In genomic region chr14:72634910-72635647, GRCh38 we compare ENCODE assay signal across 15 cellular contexts.
A peak's percentile ranks its signal among the peaks of the same experiment; 100 is the strongest.
DNase-seq lines count a peak whose midpoint lies in the region; ATAC-seq and TF ChIP-seq lines count a peak whose summit lies in the region.
"Had no signal": no experiment of that assay in that cellular context is flagged by ENCODE, and none has a peak within 500 bp of the region (broad histone marks: within the 10 kb centered on the region; RNA-seq: fewer than 3 reads in every experiment).

No MANE protein-coding gene starts in this region.

- H3K36me3 ChIP-seq in lung (ENCODE audit: control insufficient read depth in 2 of 2, insufficient read depth in 2 of 2, low read length in 2 of 2) (no peaks in the 10 kb centered on the region), adrenal gland (replicated peaks in 1 of 2) (no peaks in the 10 kb centered on the region), HAP-1 (replicated peaks) (no peaks in the 10 kb centered on the region)

- H3K27me3 ChIP-seq in lung (ENCODE audit: control insufficient read depth, insufficient read depth) (no peaks in the 10 kb centered on the region), adrenal gland (no peaks in the 10 kb centered on the region), HAP-1 (ENCODE audit: low read depth) (peaks cover 9% of the 10 kb centered on the region)
- H3K27me3 ChIP-seq: testis had no signal

- peak; percentile 63 for ATAC-seq in GM21447 (IDR thresholded peaks at IDR 0.05; ENCODE audit: unreplicated experiment)
- ATAC-seq in HG03442 (IDR thresholded peaks at IDR 0.05; ENCODE audit: unreplicated experiment), result peak; percentile 74
- no peak for ATAC-seq in lung (ENCODE audit: insufficient read depth, low FRiP score)
- no peak for ATAC-seq in GM21423 (IDR thresholded peaks at IDR 0.05; ENCODE audit: unreplicated experiment)
- ATAC-seq: activated T-cell treated with anti-CD3 and anti-CD28 coated beads, Interleukin-2, amount 50 U/mL, for 72 hours; T-helper 17 cell had no signal

- intact Hi-C loops in adrenal gland (cut with DNase I), result no loop called here

- H3K9me3 ChIP-seq in lung (ENCODE audit: control insufficient read depth in 2 of 2, insufficient read depth in 1 of 2, low read length in 1 of 2) (peaks cover 0 to 5% of the 10 kb centered on the region in 2 donors), adrenal gland (replicated peaks in 1 of 3) (no peaks in the 10 kb centered on the region), HAP-1 (no peaks in the 10 kb centered on the region)
- H3K9me3 ChIP-seq: testis had no signal

- WGBS in lung, 2 donors, result 93 to 95% methylated on average over 4 of the region's 4 CpGs
- 82 to 90% (median 87%) methylated on average over 4 of the region's 4 CpGs for WGBS in adrenal gland, 4 donors

- in situ Hi-C loops in HAP-1 (cut with MboI; ENCODE audit: low sequenced_read_pairs), result no loop called here

- DNase-seq in GM12865 (ENCODE audit: low read depth), result peak; percentile 70
- DNase-seq in lung (ENCODE audit: low spot score), result peak; percentile 16
- no peak for DNase-seq in adrenal gland
- no peak for DNase-seq in HAP-1 (ENCODE audit: low spot score in 2 of 2)
- no peak for DNase-seq in DMS79 (lab: John Stamatoyannopoulos, UW)
- DNase-seq: activated CD4-positive, alpha-beta T cell treated with anti-CD3 and anti-CD28 coated beads for 48 hours; activated T-cell treated with anti-CD3 and anti-CD28 coated beads, Interleukin-2, amount 50 U/mL, for 72 hours; head of caudate nucleus; NCI-H2107; Right ventricle myocardium superior; T-helper 17 cell; testis had no signal

- H3K4me3 ChIP-seq in GM12865 (ENCODE audit: low read depth, low read length) (no peak overlapping the region), lung (no peak overlapping the region), adrenal gland (no peak overlapping the region), HAP-1 (no peak overlapping the region)
- H3K4me3 ChIP-seq: testis had no signal

- TF ChIP-seq CTCF in GM12865 (IDR thresholded peaks at IDR 0.05; ENCODE audit: insufficient read depth, low read depth, low read length, missing control alignments) (no peak), lung (IDR thresholded peaks at IDR 0.05; ENCODE audit: control extremely low read depth, extremely low read depth) (no peak), adrenal gland (IDR thresholded peaks at IDR 0.05) (no peak)

- peaks cover 0 to 6% of the 10 kb centered on the region in 2 donors for H3K4me1 ChIP-seq in lung (ENCODE audit: control insufficient read depth in 2 of 2, insufficient read depth in 2 of 2, low read length in 2 of 2)
- no peaks in the 10 kb centered on the region for H3K4me1 ChIP-seq in adrenal gland (replicated peaks in 1 of 2)
- H3K4me1 ChIP-seq in HAP-1, result no peaks in the 10 kb centered on the region
- H3K4me1 ChIP-seq: testis had no signal

- H3K27ac ChIP-seq in lung (ENCODE audit: low read depth in 1 of 2, low read length in 1 of 2), result no peak overlapping the region
- no peak overlapping the region for H3K27ac ChIP-seq in adrenal gland
- H3K27ac ChIP-seq: testis had no signal

- no peak for TF ChIP-seq POLR2A in adrenal gland (IDR thresholded peaks at IDR 0.05)

Comparison
In these comparisons a context has a peak if more than half of its experiments do, and no peak if none do; other contexts are left out.
1. DNase-seq: peak in GM12865 (single experiment) and lung (single experiment); none in adrenal gland (0 of 7), HAP-1 (0 of 2) and DMS79 (single experiment).
2. ATAC-seq: peak in GM21447 (single experiment) and HG03442 (single experiment); none in lung (single experiment) and GM21423 (single experiment).